Comparison of ENCODE assay signal across 1 cellular context in the genomic region with DNA sequence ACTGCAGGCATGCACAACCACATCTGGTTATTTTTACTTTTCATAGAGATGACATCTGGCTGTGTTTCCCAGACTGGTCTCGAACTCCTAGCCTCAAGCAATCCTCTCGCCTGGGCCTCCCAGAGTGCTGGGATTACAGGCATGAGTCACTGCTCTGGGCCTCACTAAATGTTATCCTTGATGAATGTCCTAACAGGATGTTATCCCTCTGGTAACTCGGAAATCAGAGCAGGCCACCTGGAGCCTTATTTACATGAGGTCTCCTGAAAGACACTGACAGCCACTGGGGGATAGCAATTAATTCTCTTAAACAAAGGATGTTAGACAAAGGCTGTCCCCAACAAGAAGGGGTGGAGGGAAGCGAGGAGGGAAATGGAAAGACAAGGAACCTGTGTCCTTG.
A peak's percentile ranks its signal among the peaks of the same experiment; 100 is the strongest.
TF ChIP-seq lines count a peak whose summit lies in the region.

No MANE protein-coding gene starts in this region.

TF ChIP-seq in H1, 55 proteins besides CTCF, POLR2A, EP300 and RAD21:
- TF ChIP-seq JUN (IDR thresholded peaks at IDR 0.05; ENCODE audit: low read depth, low read length) (no peak), TCF12 (IDR thresholded peaks at IDR 0.05; ENCODE audit: low read depth, low read length) (peak; percentile 67; the same call in 1 of the 2 replicates), SP1 (IDR thresholded peaks at IDR 0.05; ENCODE audit: low read depth, low read length) (peak; percentile 61; the same call in 1 of the 2 replicates), KDM1A (IDR thresholded peaks at IDR 0.05; ENCODE audit: borderline replicate concordance, low read length) (peak; percentile 81; the same call in 1 of the 2 replicates), JUND (IDR thresholded peaks at IDR 0.05; ENCODE audit: low read length) (peak; percentile 92), SIN3A (conservative IDR thresholded peaks at IDR 0.05 in 1 of 2, IDR thresholded peaks at IDR 0.05 in 1 of 2; ENCODE audit: low read depth in 1 of 2, low read length in 2 of 2) (0 out of 4 replicates have a peak, but pooled peaks have one; percentile 46 to 53)
TF ChIP-seq in H1: peak in this region for 5.
